9 cellular contexts compared by ENCODE assay signal in genomic region chr7:7565746-7566650, GRCh38. TPM values are rescaled to one million over a fixed set of nuclear protein-coding genes. Genes with fewer than 3 reads are reported as not detected.
DNase-seq lines count a peak whose midpoint lies in the region; ATAC-seq and TF ChIP-seq lines count a peak whose summit lies in the region.
"Had no signal": no experiment of that assay in that cellular context is flagged by ENCODE, and none has a peak within 500 bp of the region (broad histone marks: within the 10 kb centered on the region; RNA-seq: fewer than 3 reads in every experiment).

No MANE protein-coding gene starts in this region.

- in situ Hi-C loops in Panc1 (cut with HindIII; ENCODE audit: low pct_unique_long_range_greater_than_20kb, low sequenced_read_pairs) = no loop called here

- no peaks in the 10 kb centered on the region for H3K27me3 Mint-ChIP-seq in activated T-cell treated with anti-CD3 and anti-CD28 coated beads, Interleukin-2, amount 50 U/mL, for 72 hours (ENCODE audit: low read depth)
- H3K27me3 Mint-ChIP-seq in activated T-cell treated with anti-CD3 and anti-CD28 coated beads, Interleukin-2, amount 50 U/mL, for 24 hours = no peaks in the 10 kb centered on the region
- H3K27me3 Mint-ChIP-seq: dendritic cell treated with granulocyte-macrophage colony-stimulating factor and Interleukin-4, amounts not matched to agents 40 ng/mL and 50 ng/mL, for 4 days had no signal

- H3K36me3 ChIP-seq in Panc1 (ENCODE audit: control insufficient read depth, insufficient read depth, low read length) = peaks cover 3% of the 10 kb centered on the region; the same call in 1 of the 2 replicates

- H3K27ac Mint-ChIP-seq in activated T-cell treated with anti-CD3 and anti-CD28 coated beads, Interleukin-2, amount 50 U/mL, for 72 hours = no peak overlapping the region
- no peak overlapping the region for H3K27ac Mint-ChIP-seq in activated T-cell treated with anti-CD3 and anti-CD28 coated beads, Interleukin-2, amount 50 U/mL, for 24 hours
- H3K27ac Mint-ChIP-seq: dendritic cell treated with granulocyte-macrophage colony-stimulating factor and Interleukin-4, amounts not matched to agents 40 ng/mL and 50 ng/mL, for 4 days had no signal

- POLR2A ChIA-PET in Panc1 (lab: Charles Lee) = no interaction called here

- H3K36me3 Mint-ChIP-seq in activated T-cell treated with anti-CD3 and anti-CD28 coated beads, Interleukin-2, amount 50 U/mL, for 72 hours (ENCODE audit: insufficient read depth in 2 of 2) = peaks cover 2 to 7% of the 10 kb centered on the region in 2 donors
- peaks cover 37% of the 10 kb centered on the region for H3K36me3 Mint-ChIP-seq in activated T-cell treated with anti-CD3 and anti-CD28 coated beads, Interleukin-2, amount 50 U/mL, for 24 hours (ENCODE audit: low read depth)

- no peaks in the 10 kb centered on the region for H3K9me3 ChIP-seq in Panc1 (ENCODE audit: control insufficient read depth, insufficient read depth, low read depth, low read length)

- DNase-seq in activated T-cell treated with anti-CD3 and anti-CD28 coated beads, Interleukin-2, amount 50 U/mL, for 72 hours = no peak
- DNase-seq in activated T-cell treated with anti-CD3 and anti-CD28 coated beads, Interleukin-2, amount 50 U/mL, for 24 hours = no peak
- DNase-seq in Panc1 (ENCODE audit: low read depth, low spot score) (peak; percentile 65), globus pallidus (ENCODE audit: low spot score) (peak; percentile 29), NOMO-1 (lab: John Stamatoyannopoulos, UW; ENCODE audit: unreplicated experiment in 2 of 2) (no peak), HCEC 1CT (no peak)

- H3K27ac ChIP-seq in Panc1 (ENCODE audit: low read length) = peak overlapping the region; percentile 93
- H3K27ac ChIP-seq in skin epidermis = peak overlapping the region; percentile 89 to 99 (median 96)

- TSS peak; percentile 80 for BruUV-seq in Panc1 (replicated peaks; lab: Mats Ljungman, UMichigan)

- peaks cover 20% of the 10 kb centered on the region for H3K4me1 ChIP-seq in Panc1 (ENCODE audit: control insufficient read depth, insufficient read depth, low read length)

- no peak overlapping the region for H3K4me3 Mint-ChIP-seq in activated T-cell treated with anti-CD3 and anti-CD28 coated beads, Interleukin-2, amount 50 U/mL, for 72 hours
- no peak overlapping the region for H3K4me3 Mint-ChIP-seq in activated T-cell treated with anti-CD3 and anti-CD28 coated beads, Interleukin-2, amount 50 U/mL, for 24 hours

- no peak for TF ChIP-seq CTCF in Panc1 (IDR thresholded peaks at IDR 0.05)

- H3K4me1 Mint-ChIP-seq in activated T-cell treated with anti-CD3 and anti-CD28 coated beads, Interleukin-2, amount 50 U/mL, for 72 hours (ENCODE audit: low read depth) = peaks cover 32% of the 10 kb centered on the region
- peaks cover 31% of the 10 kb centered on the region for H3K4me1 Mint-ChIP-seq in activated T-cell treated with anti-CD3 and anti-CD28 coated beads, Interleukin-2, amount 50 U/mL, for 24 hours (ENCODE audit: low read depth)

- peak; percentile 9 to 18 for ATAC-seq in activated T-cell treated with anti-CD3 and anti-CD28 coated beads, Interleukin-2, amount 50 U/mL, for 72 hours (replicated peaks in 1 of 2)
- peak; percentile 26 for ATAC-seq in HG02970 (IDR thresholded peaks at IDR 0.05; ENCODE audit: low FRiP score, unreplicated experiment)
- ATAC-seq in Panc1 = peak; percentile 57

- H3K27me3 ChIP-seq in Panc1 (ENCODE audit: control insufficient read depth, insufficient read depth, low read length) = no peaks in the 10 kb centered on the region

- H3K4me3 ChIP-seq in Panc1 (ENCODE audit: low read depth in 2 of 2, low read length in 2 of 2) (peak overlapping the region; percentile 67 to 69), skin epidermis (peak overlapping the region; percentile 65 to 96 (median 88))

- CTCF ChIA-PET in Panc1 (lab: Charles Lee) = no interaction called here

- H3K9me3 Mint-ChIP-seq in activated T-cell treated with anti-CD3 and anti-CD28 coated beads, Interleukin-2, amount 50 U/mL, for 72 hours = no peaks in the 10 kb centered on the region
- no peaks in the 10 kb centered on the region for H3K9me3 Mint-ChIP-seq in activated T-cell treated with anti-CD3 and anti-CD28 coated beads, Interleukin-2, amount 50 U/mL, for 24 hours
- H3K9me3 Mint-ChIP-seq: dendritic cell treated with granulocyte-macrophage colony-stimulating factor and Interleukin-4, amounts not matched to agents 40 ng/mL and 50 ng/mL, for 4 days had no signal

- intact Hi-C loops in Panc1 (cut with micrococcal nuclease; ENCODE audit: unreplicated experiment) = no loop called here

RNA-seq across cellular contexts. Expression of gene MIOS, which starts 0.7 kb away (rescaled TPM):
- 10 to 100 TPM; 49.5 to 60.7 TPM for total RNA-seq in activated T-cell treated with anti-CD3 and anti-CD28 coated beads, Interleukin-2, amount 50 U/mL, for 72 hours
- total RNA-seq in Panc1 (2021; ENCODE audit: unreplicated experiment) = 40.8 TPM
- 22.1 TPM for polyA plus RNA-seq in Panc1 (2012; ENCODE audit: insufficient read length)

RNA-seq across cellular contexts. Expression of gene COL28A1, which starts 30.3 kb away (rescaled TPM):
- total RNA-seq in activated T-cell treated with anti-CD3 and anti-CD28 coated beads, Interleukin-2, amount 50 U/mL, for 72 hours = under 1 TPM; 0.16 to 0.29 TPM
- total RNA-seq in Panc1 (2021; ENCODE audit: unreplicated experiment) = not detected
- not detected for polyA plus RNA-seq in Panc1 (2012; ENCODE audit: insufficient read length)

Comparison
In these comparisons a context has a peak if more than half of its experiments do, and no peak if none do; other contexts are left out.
1. DNase-seq: peak in Panc1 (single experiment) and globus pallidus (single experiment); none in activated T-cell treated with anti-CD3 and anti-CD28 coated beads, Interleukin-2, amount 50 U/mL, for 72 hours (0 of 2), activated T-cell treated with anti-CD3 and anti-CD28 coated beads, Interleukin-2, amount 50 U/mL, for 24 hours (single experiment), NOMO-1 (0 of 2) and HCEC 1CT (single experiment).
2. Peak in every context shown above with its lines, with median percentiles within 50 percentile points of each other: ATAC-seq.